In the genomic region with DNA sequence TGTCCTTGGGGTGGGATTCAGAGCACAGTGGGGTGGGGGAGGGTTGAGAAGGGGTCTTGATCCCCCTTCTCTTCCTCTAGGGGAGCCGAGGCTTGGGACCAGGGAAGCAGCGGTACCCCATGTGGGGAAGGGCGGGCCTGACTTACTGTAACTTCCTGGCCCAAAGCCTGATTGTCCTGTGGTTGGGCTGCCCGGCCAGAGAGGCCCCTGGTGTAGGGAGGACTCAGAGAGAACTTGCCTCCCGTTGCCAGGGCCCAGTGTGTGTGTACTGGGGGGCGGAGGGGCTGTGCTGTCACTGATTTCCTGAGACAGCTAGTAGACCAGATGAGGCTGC, we compare ENCODE assay signal across 8 cellular contexts. TPM values are rescaled to one million over a fixed set of nuclear protein-coding genes. Genes with fewer than 3 reads are reported as not detected.
DNase-seq lines count a peak whose midpoint lies in the region; TF ChIP-seq lines count a peak whose summit lies in the region.

No MANE protein-coding gene starts in this region.

- H3K9ac ChIP-seq in BLaER1 (no peak overlapping the region), Loucy (ENCODE audit: low read depth, low read length, poor library complexity, severe bottlenecking) (peak overlapping the region; percentile 43), subcutaneous abdominal adipose tissue (ENCODE audit: low read length in 5 of 5) (peak overlapping the region; percentile 52 to 89 (median 70))

- no peak overlapping the region for H2AFZ ChIP-seq in Loucy (ENCODE audit: low read length)

- H3K27me3 ChIP-seq in BLaER1: peaks cover 56% of the 10 kb centered on the region
- H3K27me3 ChIP-seq in Loucy (ENCODE audit: insufficient read depth, low read length, poor library complexity, severe bottlenecking): no peaks in the 10 kb centered on the region
- H3K27me3 ChIP-seq in subcutaneous abdominal adipose tissue (ENCODE audit: control insufficient read depth in 5 of 5, insufficient read depth in 4 of 5, low read length in 5 of 5): no peaks in the 10 kb centered on the region

- H3K27ac ChIP-seq in BLaER1: no peak overlapping the region
- H3K27ac ChIP-seq in angular gyrus (ENCODE audit: low read depth, low read length): peak overlapping the region; percentile 24
- peak overlapping the region; percentile 91 for H3K27ac ChIP-seq in subcutaneous abdominal adipose tissue (ENCODE audit: low read depth, low read length)

- no peak overlapping the region for H3K27ac Mint-ChIP-seq in progenitor cell of endocrine pancreas

- peaks cover 9% of the 10 kb centered on the region; the same call in 1 of the 2 replicates for H4K20me1 ChIP-seq in BLaER1
- H4K20me1 ChIP-seq in Loucy (ENCODE audit: insufficient read depth, low read length, poor library complexity, severe bottlenecking): no peaks in the 10 kb centered on the region

- no peaks in the 10 kb centered on the region for H3K79me2 ChIP-seq in Loucy (ENCODE audit: insufficient read depth, low read length)

- no peaks in the 10 kb centered on the region for H3K36me3 Mint-ChIP-seq in progenitor cell of endocrine pancreas (ENCODE audit: insufficient read depth)

- no peaks in the 10 kb centered on the region for H3K9me3 Mint-ChIP-seq in progenitor cell of endocrine pancreas (ENCODE audit: low read depth)

- H3K4me3 ChIP-seq in BLaER1: no peak overlapping the region
- H3K4me3 ChIP-seq in Loucy (ENCODE audit: low read length, poor library complexity, severe bottlenecking): peak overlapping the region; percentile 46
- H3K4me3 ChIP-seq in subcutaneous abdominal adipose tissue (ENCODE audit: low read depth in 1 of 5, low read length in 5 of 5): peak overlapping the region in 2 of 5 donors; percentile 54 to 65

- H3K4me1 Mint-ChIP-seq in progenitor cell of endocrine pancreas (ENCODE audit: low read depth): peaks cover 6% of the 10 kb centered on the region

- H3K4me2 ChIP-seq in BLaER1 (peak overlapping the region; percentile 90), Loucy (ENCODE audit: low read depth, low read length, poor library complexity, severe bottlenecking) (peak overlapping the region; percentile 54)

- TF ChIP-seq CTCF in Loucy (conservative IDR thresholded peaks at IDR 0.05; ENCODE audit: low read length): no peak
- TF ChIP-seq CTCF in progenitor cell of endocrine pancreas (IDR thresholded peaks at IDR 0.05; ENCODE audit: unreplicated experiment): no peak

- no peak overlapping the region for H3K4me3 Mint-ChIP-seq in progenitor cell of endocrine pancreas (ENCODE audit: low read depth)

- no peaks in the 10 kb centered on the region for H3F3A ChIP-seq in Loucy (ENCODE audit: low read depth)

- H3K27me3 Mint-ChIP-seq in progenitor cell of endocrine pancreas: peaks cover 38% of the 10 kb centered on the region

- no peaks in the 10 kb centered on the region for H3K9me3 ChIP-seq in BLaER1
- H3K9me3 ChIP-seq in Loucy (ENCODE audit: insufficient read depth, low read depth, low read length): no peaks in the 10 kb centered on the region
- no peaks in the 10 kb centered on the region for H3K9me3 ChIP-seq in subcutaneous abdominal adipose tissue (ENCODE audit: control insufficient read depth in 5 of 5, low read length in 5 of 5)

- H3K9me2 ChIP-seq in Loucy (replicated peaks; ENCODE audit: low read depth, low read length): no peaks in the 10 kb centered on the region

- H3K36me3 ChIP-seq in BLaER1 (no peaks in the 10 kb centered on the region), Loucy (ENCODE audit: insufficient read depth, low read length) (no peaks in the 10 kb centered on the region), subcutaneous abdominal adipose tissue (ENCODE audit: control insufficient read depth in 5 of 5, insufficient read depth in 5 of 5, low read length in 5 of 5) (no peaks in the 10 kb centered on the region)

- DNase-seq in iPS-NIHi7 (ENCODE audit: extremely low spot score) (peak; percentile 68), progenitor cell of endocrine pancreas (ENCODE audit: low spot score, unreplicated experiment) (no peak), putamen (ENCODE audit: low spot score) (no peak), NCI-H146 (lab: John Stamatoyannopoulos, UW) (no peak)

- H3K4me1 ChIP-seq in BLaER1 (peaks cover 39% of the 10 kb centered on the region), Loucy (ENCODE audit: insufficient read depth, low read length, poor library complexity, severe bottlenecking) (peaks cover 22% of the 10 kb centered on the region), subcutaneous abdominal adipose tissue (ENCODE audit: control insufficient read depth in 5 of 5, insufficient read depth in 5 of 5, low read length in 5 of 5) (peaks cover 20 to 52% (median 30%) of the 10 kb centered on the region in 5 donors)

RNA-seq across cellular contexts. Expression of a gene that starts 16.8 kb away (rescaled TPM):
- total RNA-seq in progenitor cell of endocrine pancreas: 5.4 and 5.8 TPM in 2 replicates

RNA-seq across cellular contexts. Expression of a gene that starts 35.4 kb away (rescaled TPM):
- 66.1 and 67.1 TPM in 2 replicates for total RNA-seq in progenitor cell of endocrine pancreas
